Comparison of ENCODE assay signal across 26 cellular contexts in genomic region chr5:37055383-37055990, GRCh38.
DNase-seq lines count a peak whose midpoint lies in the region; ATAC-seq, FAIRE-seq and TF ChIP-seq lines count a peak whose summit lies in the region.
"Had no signal": no experiment of that assay in that cellular context is flagged by ENCODE, and none has a peak within 500 bp of the region (broad histone marks: within the 10 kb centered on the region; RNA-seq: fewer than 3 reads in every experiment).

No MANE protein-coding gene starts in this region.

- no TSS peak for BruUV-seq in PC-3 (replicated peaks; lab: Mats Ljungman, UMichigan)

- H3K4me1 Mint-ChIP-seq in activated naive CD4-positive, alpha-beta T cell treated with anti-CD3 and anti-CD28 coated beads, Interleukin-2, amount 50 U/mL, for 24 hours, result peaks cover 14% of the 10 kb centered on the region
- H3K4me1 Mint-ChIP-seq in activated naive CD4-positive, alpha-beta T cell treated with anti-CD3 and anti-CD28 coated beads, Interleukin-2, amount 10 ng/mL, durations not matched to agents 7 days and 5 days, result no peaks in the 10 kb centered on the region
- H3K4me1 Mint-ChIP-seq in dendritic cell treated with granulocyte-macrophage colony-stimulating factor and Interleukin-4, amounts not matched to agents 40 ng/mL and 50 ng/mL, for 4 days (ENCODE audit: low read depth), result no peaks in the 10 kb centered on the region
- H3K4me1 Mint-ChIP-seq: nephron had no signal

- H3K4me3 Mint-ChIP-seq in activated naive CD4-positive, alpha-beta T cell treated with anti-CD3 and anti-CD28 coated beads, Interleukin-2, amount 50 U/mL, for 24 hours, result no peak overlapping the region
- H3K4me3 Mint-ChIP-seq in activated naive CD4-positive, alpha-beta T cell treated with anti-CD3 and anti-CD28 coated beads, Interleukin-2, amount 10 ng/mL, durations not matched to agents 7 days and 5 days, result no peak overlapping the region
- no peak overlapping the region for H3K4me3 Mint-ChIP-seq in dendritic cell treated with granulocyte-macrophage colony-stimulating factor and Interleukin-4, amounts not matched to agents 40 ng/mL and 50 ng/mL, for 4 days
- H3K4me3 Mint-ChIP-seq: nephron had no signal

- intact Hi-C loops in PC-3 (cut with micrococcal nuclease), result no loop called here
- intact Hi-C loops in dendritic cell treated with granulocyte-macrophage colony-stimulating factor and Interleukin-4, amounts not matched to agents 40 ng/mL and 50 ng/mL, for 4 days (cut with micrococcal nuclease), result loop anchor here (5.0 to 10.0 kb wide), 2 partner anchors 38 to 249 kb away; no protein-coding TSS in a partner anchor

- no peak for FAIRE-seq in urothelium cell line (lab: Jason Lieb, UNC)

- peaks cover 9% of the 10 kb centered on the region; the same call in 1 of the 2 replicates for H3K36me3 ChIP-seq in PC-3 (ENCODE audit: low read depth, low read length)

- H3K4me1 ChIP-seq in PC-3 (ENCODE audit: insufficient read depth, low read length), result no peaks in the 10 kb centered on the region
- H3K4me1 ChIP-seq: parathyroid adenoma had no signal

- ATAC-seq in PC-3, result peak; percentile 35; the same call in 1 of the 2 replicates
- no peak for ATAC-seq in activated CD4-positive, CD25-positive, alpha-beta regulatory T cell treated with anti-CD3 and anti-CD28 coated beads, Interleukin-2, amount 50 U/mL, for 24 hours
- ATAC-seq in HG03280 (IDR thresholded peaks at IDR 0.05; ENCODE audit: unreplicated experiment), result no peak
- ATAC-seq: Right ventricle myocardium inferior, sciatic nerve had no signal

- no peaks in the 10 kb centered on the region for H3F3A ChIP-seq in PC-3 (ENCODE audit: low read length, unreplicated experiment)

- H4K20me1 ChIP-seq in PC-3 (ENCODE audit: low read length), result no peaks in the 10 kb centered on the region

- no peak overlapping the region for H3K4me3 ChIP-seq in PC-3 (ENCODE audit: low read length)
- H3K4me3 ChIP-seq: hepatocyte, lung had no signal

- H2AFZ ChIP-seq in PC-3 (ENCODE audit: low read length), result no peak overlapping the region
- H2AFZ ChIP-seq: hepatocyte, parathyroid adenoma had no signal

- no peak overlapping the region for H3K9ac ChIP-seq in PC-3 (ENCODE audit: low read length)
- H3K9ac ChIP-seq: parathyroid adenoma had no signal

- H3K9me3 ChIP-seq in PC-3 (ENCODE audit: low read length), result no peaks in the 10 kb centered on the region

- TF ChIP-seq CTCF in PC-3 (conservative IDR thresholded peaks at IDR 0.05; ENCODE audit: low read depth, low read length), result no peak

- peaks cover 18% of the 10 kb centered on the region for H3K36me3 Mint-ChIP-seq in activated naive CD4-positive, alpha-beta T cell treated with anti-CD3 and anti-CD28 coated beads, Interleukin-2, amount 50 U/mL, for 24 hours
- H3K36me3 Mint-ChIP-seq in activated naive CD4-positive, alpha-beta T cell treated with anti-CD3 and anti-CD28 coated beads, Interleukin-2, amount 10 ng/mL, durations not matched to agents 7 days and 5 days, result peaks cover 51% of the 10 kb centered on the region
- H3K36me3 Mint-ChIP-seq in dendritic cell treated with granulocyte-macrophage colony-stimulating factor and Interleukin-4, amounts not matched to agents 40 ng/mL and 50 ng/mL, for 4 days (ENCODE audit: low read depth), result peaks cover 77% of the 10 kb centered on the region

- H3K9me3 Mint-ChIP-seq in activated naive CD4-positive, alpha-beta T cell treated with anti-CD3 and anti-CD28 coated beads, Interleukin-2, amount 50 U/mL, for 24 hours, result no peaks in the 10 kb centered on the region
- H3K9me3 Mint-ChIP-seq in activated naive CD4-positive, alpha-beta T cell treated with anti-CD3 and anti-CD28 coated beads, Interleukin-2, amount 10 ng/mL, durations not matched to agents 7 days and 5 days, result no peaks in the 10 kb centered on the region
- H3K9me3 Mint-ChIP-seq in dendritic cell treated with granulocyte-macrophage colony-stimulating factor and Interleukin-4, amounts not matched to agents 40 ng/mL and 50 ng/mL, for 4 days, result no peaks in the 10 kb centered on the region
- H3K9me3 Mint-ChIP-seq: nephron had no signal

- H3K4me2 ChIP-seq in PC-3 (ENCODE audit: low read length), result no peak overlapping the region
- H3K4me2 ChIP-seq: hepatocyte had no signal

- H3K79me2 ChIP-seq in PC-3 (ENCODE audit: low read length), result no peaks in the 10 kb centered on the region
- H3K79me2 ChIP-seq: hepatocyte, parathyroid adenoma had no signal

- no peaks in the 10 kb centered on the region for H3K27me3 ChIP-seq in PC-3 (ENCODE audit: low read length)
- H3K27me3 ChIP-seq: brain microvascular endothelial cell, hepatocyte had no signal

- H3K27ac ChIP-seq in PC-3 (ENCODE audit: low read length), result no peak overlapping the region
- H3K27ac ChIP-seq: brain microvascular endothelial cell, C4-2B, hepatocyte, parathyroid adenoma had no signal

- H3K9me2 ChIP-seq in PC-3 (replicated peaks; ENCODE audit: low read length), result no peaks in the 10 kb centered on the region

- H3K27me3 Mint-ChIP-seq in activated naive CD4-positive, alpha-beta T cell treated with anti-CD3 and anti-CD28 coated beads, Interleukin-2, amount 50 U/mL, for 24 hours, result no peaks in the 10 kb centered on the region
- H3K27me3 Mint-ChIP-seq in activated naive CD4-positive, alpha-beta T cell treated with anti-CD3 and anti-CD28 coated beads, Interleukin-2, amount 10 ng/mL, durations not matched to agents 7 days and 5 days, result no peaks in the 10 kb centered on the region
- no peaks in the 10 kb centered on the region for H3K27me3 Mint-ChIP-seq in dendritic cell treated with granulocyte-macrophage colony-stimulating factor and Interleukin-4, amounts not matched to agents 40 ng/mL and 50 ng/mL, for 4 days

- H3K27ac Mint-ChIP-seq in activated naive CD4-positive, alpha-beta T cell treated with anti-CD3 and anti-CD28 coated beads, Interleukin-2, amount 50 U/mL, for 24 hours, result peak overlapping the region; percentile 55
- no peak overlapping the region for H3K27ac Mint-ChIP-seq in activated naive CD4-positive, alpha-beta T cell treated with anti-CD3 and anti-CD28 coated beads, Interleukin-2, amount 10 ng/mL, durations not matched to agents 7 days and 5 days
- peak overlapping the region; percentile 0 for H3K27ac Mint-ChIP-seq in dendritic cell treated with granulocyte-macrophage colony-stimulating factor and Interleukin-4, amounts not matched to agents 40 ng/mL and 50 ng/mL, for 4 days
- H3K27ac Mint-ChIP-seq: nephron had no signal

- POLR2A ChIA-PET in PC-3 (lab: Charles Lee; ENCODE audit: unreplicated experiment), result no interaction called here

- CTCF ChIA-PET in activated naive CD4-positive, alpha-beta T cell treated with anti-CD3 and anti-CD28 coated beads, Interleukin-2, amount 10 ng/mL, durations not matched to agents 7 days and 5 days (lab: Charles Lee), result no interaction called here
- CTCF ChIA-PET in PC-3 (lab: Charles Lee), result no interaction called here

- DNase-seq in activated naive CD4-positive, alpha-beta T cell treated with anti-CD3 and anti-CD28 coated beads, Interleukin-2, amount 10 ng/mL, durations not matched to agents 7 days and 5 days, result no peak
- peak; percentile 31 for DNase-seq in PC-3
- DNase-seq in urothelium cell line (ENCODE audit: low spot score), result peak; percentile 19
- no peak for DNase-seq in NCI-H187 (lab: John Stamatoyannopoulos, UW)
- DNase-seq: activated T-cell treated with anti-CD3 and anti-CD28 coated beads, Interleukin-2, amount 50 U/mL, for 1 hour; brain microvascular endothelial cell; DMS153; GOT3; islet precursor cell; KBM-7; MV-4-11; NCI-H1694 treated with DMSO at 0.1 percent for 48 hours; NCI-H748 treated with DMSO at 0.1 percent for 48 hours; stimulated activated CD4-positive, alpha-beta T cell treated with anti-CD3 and anti-CD28 coated beads, Interleukin-15, amount 100 ng/mL, for 24 hours; substantia nigra had no signal

Comparison
In these comparisons a context has a peak if more than half of its experiments do, and no peak if none do; other contexts are left out.
1. DNase-seq: peak in PC-3 (single experiment) and urothelium cell line (single experiment); none in activated naive CD4-positive, alpha-beta T cell treated with anti-CD3 and anti-CD28 coated beads, Interleukin-2, amount 10 ng/mL, durations not matched to agents 7 days and 5 days (single experiment) and NCI-H187 (0 of 2).